17 cellular contexts compared by ENCODE assay signal in the genomic region with DNA sequence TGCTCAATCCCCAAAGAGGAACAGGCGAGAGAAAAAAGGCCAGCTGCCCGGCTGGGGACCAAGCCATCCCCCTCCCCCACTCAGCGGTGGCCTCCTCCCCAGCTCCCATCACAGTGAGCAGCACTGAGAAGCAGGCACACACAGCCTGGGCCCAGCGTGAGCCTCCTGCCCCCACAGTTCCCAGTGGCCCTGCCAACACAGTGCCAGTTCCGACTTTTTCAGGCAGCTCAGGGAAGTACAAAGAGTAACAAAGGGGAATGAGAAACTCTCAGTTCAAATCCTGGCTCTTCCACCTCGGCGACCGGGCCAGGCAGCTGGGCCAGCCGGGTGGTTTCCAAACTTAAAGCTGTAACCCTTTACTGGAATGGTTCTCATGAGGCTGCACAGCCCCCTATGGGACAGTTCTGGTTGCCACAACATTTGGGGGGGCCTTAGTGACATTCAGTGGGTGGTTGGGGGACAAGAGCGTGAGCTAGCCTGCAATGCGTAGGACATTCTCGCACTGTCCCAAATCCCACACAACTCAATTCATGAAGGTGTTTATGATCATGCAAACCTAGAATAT. TPM values are rescaled to one million over a fixed set of nuclear protein-coding genes. Genes with fewer than 3 reads are reported as not detected.
DNase-seq lines count a peak whose midpoint lies in the region; ATAC-seq and TF ChIP-seq lines count a peak whose summit lies in the region.
"Had no signal": no experiment of that assay in that cellular context is flagged by ENCODE, and none has a peak within 500 bp of the region (broad histone marks: within the 10 kb centered on the region; RNA-seq: fewer than 3 reads in every experiment).

No MANE protein-coding gene starts in this region.

- H3K27me3 ChIP-seq in cardiac muscle cell = no peaks in the 10 kb centered on the region
- H3K27me3 ChIP-seq in left ventricle myocardium inferior (ENCODE audit: low read depth) = no peaks in the 10 kb centered on the region
- H3K27me3 ChIP-seq in thoracic aorta (replicated peaks; ENCODE audit: insufficient read depth) = no peaks in the 10 kb centered on the region
- H3K27me3 ChIP-seq: thyroid gland had no signal

- no peak overlapping the region for H3K4me3 Mint-ChIP-seq in endothelial cell (ENCODE audit: unreplicated experiment)
- H3K4me3 Mint-ChIP-seq in natural killer cell treated with Interleukin-12 subunit alpha and Interleukin-12 subunit beta and Interleukin-15 and Interleukin-18, amount 100 ng/mL, for 72 hours = no peak overlapping the region
- H3K4me3 Mint-ChIP-seq: activated CD4-positive, alpha-beta memory T cell treated with anti-CD3 and anti-CD28 coated beads for 36 hours had no signal

- H3K4me1 Mint-ChIP-seq in endothelial cell (ENCODE audit: unreplicated experiment) = peaks cover 57% of the 10 kb centered on the region
- peaks cover 6 to 8% of the 10 kb centered on the region in 2 donors for H3K4me1 Mint-ChIP-seq in natural killer cell treated with Interleukin-12 subunit alpha and Interleukin-12 subunit beta and Interleukin-15 and Interleukin-18, amount 100 ng/mL, for 72 hours (ENCODE audit: low read depth in 2 of 2)

- TF ChIP-seq CTCF in cardiac muscle cell (IDR thresholded peaks at IDR 0.05; ENCODE audit: low read depth, low read length) (no peak), left ventricle myocardium inferior (IDR thresholded peaks at IDR 0.05; ENCODE audit: borderline replicate concordance) (no peak), endothelial cell (IDR thresholded peaks at IDR 0.05; ENCODE audit: unreplicated experiment) (no peak), thoracic aorta (IDR thresholded peaks at IDR 0.05) (no peak)

- ATAC-seq in thoracic aorta (ENCODE audit: insufficient number of reproducible peaks, low FRiP score, low read depth) (no peak), GM18520 (IDR thresholded peaks at IDR 0.05; ENCODE audit: unreplicated experiment) (no peak)
- no peak for ATAC-seq in natural killer cell treated with Interleukin-12 subunit alpha and Interleukin-12 subunit beta and Interleukin-15 and Interleukin-18, amount 100 ng/mL, for 72 hours
- ATAC-seq: esophagus mucosa, sciatic nerve had no signal

- peaks cover 18% of the 10 kb centered on the region for H3K36me3 Mint-ChIP-seq in endothelial cell (ENCODE audit: low read depth, unreplicated experiment)
- no peaks in the 10 kb centered on the region for H3K36me3 Mint-ChIP-seq in natural killer cell treated with Interleukin-12 subunit alpha and Interleukin-12 subunit beta and Interleukin-15 and Interleukin-18, amount 100 ng/mL, for 72 hours

- peaks cover 83% of the 10 kb centered on the region for H3K4me1 ChIP-seq in cardiac muscle cell (ENCODE audit: low read depth)
- peaks cover 74% of the 10 kb centered on the region for H3K4me1 ChIP-seq in left ventricle myocardium inferior
- peaks cover 32 to 65% of the 10 kb centered on the region in 2 donors for H3K4me1 ChIP-seq in thoracic aorta (ENCODE audit: control insufficient read depth in 1 of 2, low read depth in 2 of 2)

- no peaks in the 10 kb centered on the region for H3K9me3 Mint-ChIP-seq in endothelial cell (ENCODE audit: unreplicated experiment)
- H3K9me3 Mint-ChIP-seq in natural killer cell treated with Interleukin-12 subunit alpha and Interleukin-12 subunit beta and Interleukin-15 and Interleukin-18, amount 100 ng/mL, for 72 hours = no peaks in the 10 kb centered on the region
- H3K9me3 Mint-ChIP-seq: activated CD4-positive, alpha-beta memory T cell treated with anti-CD3 and anti-CD28 coated beads for 36 hours had no signal

- DNase-seq in cardiac muscle cell (ENCODE audit: low read depth in 1 of 2, low spot score in 1 of 2) = no peak
- no peak for DNase-seq in left ventricle myocardium inferior
- no peak for DNase-seq in endothelial cell (ENCODE audit: low spot score)
- peak; percentile 43 for DNase-seq in myocyte (ENCODE audit: low read depth)
- no peak for DNase-seq in thoracic aorta (ENCODE audit: low spot score)
- no peak for DNase-seq in RKO (ENCODE audit: low spot score)
- DNase-seq in natural killer cell treated with Interleukin-12 subunit alpha and Interleukin-12 subunit beta and Interleukin-15 and Interleukin-18, amount 100 ng/mL, for 72 hours (ENCODE audit: low spot score) = no peak
- DNase-seq: activated CD4-positive, alpha-beta memory T cell treated with anti-CD3 and anti-CD28 coated beads for 36 hours; activated gamma-delta T cell treated with Interleukin-2 at 50 U/mL for 16 hours; KBM-7; NCI-H1417 treated with DMSO at 0.1 percent for 48 hours; NCI-H510A; T1000; thyroid gland had no signal

- H3K4me3 ChIP-seq in cardiac muscle cell (no peak overlapping the region), left ventricle myocardium inferior (no peak overlapping the region), thoracic aorta (peak overlapping the region; percentile 9)
- H3K4me3 ChIP-seq: thyroid gland had no signal

- H3K36me3 ChIP-seq in cardiac muscle cell = no peaks in the 10 kb centered on the region
- no peaks in the 10 kb centered on the region for H3K36me3 ChIP-seq in left ventricle myocardium inferior
- peaks cover 3% of the 10 kb centered on the region for H3K36me3 ChIP-seq in thoracic aorta
- H3K36me3 ChIP-seq: thyroid gland had no signal

- peak overlapping the region; percentile 89 for H3K27ac Mint-ChIP-seq in endothelial cell (ENCODE audit: unreplicated experiment)
- H3K27ac Mint-ChIP-seq in natural killer cell treated with Interleukin-12 subunit alpha and Interleukin-12 subunit beta and Interleukin-15 and Interleukin-18, amount 100 ng/mL, for 72 hours = peak overlapping the region in 1 of 2 donors; percentile 38
- H3K27ac Mint-ChIP-seq: activated CD4-positive, alpha-beta memory T cell treated with anti-CD3 and anti-CD28 coated beads for 36 hours had no signal

- H3K9me3 ChIP-seq in cardiac muscle cell (ENCODE audit: low read depth) (no peaks in the 10 kb centered on the region), left ventricle myocardium inferior (replicated peaks) (no peaks in the 10 kb centered on the region), thoracic aorta (no peaks in the 10 kb centered on the region)
- H3K9me3 ChIP-seq: thyroid gland had no signal

- H3K27me3 Mint-ChIP-seq in endothelial cell (ENCODE audit: unreplicated experiment) = peaks cover 19% of the 10 kb centered on the region
- no peaks in the 10 kb centered on the region for H3K27me3 Mint-ChIP-seq in natural killer cell treated with Interleukin-12 subunit alpha and Interleukin-12 subunit beta and Interleukin-15 and Interleukin-18, amount 100 ng/mL, for 72 hours
- H3K27me3 Mint-ChIP-seq: activated CD4-positive, alpha-beta memory T cell treated with anti-CD3 and anti-CD28 coated beads for 36 hours had no signal

- intact Hi-C loops in left ventricle myocardium inferior (cut with micrococcal nuclease) = no loop called here

- H3K27ac ChIP-seq in cardiac muscle cell = peak overlapping the region; percentile 4
- H3K27ac ChIP-seq in left ventricle myocardium inferior (replicated peaks) = no peak overlapping the region
- no peak overlapping the region for H3K27ac ChIP-seq in thoracic aorta

RNA-seq across cellular contexts. Expression of a gene that starts 18.4 kb away (rescaled TPM):
- 61.5 and 95.3 TPM in 2 replicates for total RNA-seq in cardiac muscle cell
- 26.1 and 29.8 TPM in 2 replicates for polyA plus RNA-seq in cardiac muscle cell
- total RNA-seq in left ventricle myocardium inferior = 33.2 TPM
- 135 TPM for total RNA-seq in endothelial cell (ENCODE audit: unreplicated experiment)
- total RNA-seq in myocyte = 50.2 and 53.5 TPM in 2 replicates
- 152 TPM for polyA plus RNA-seq in myocyte (2012)
- 10 to 100 TPM; 38.9 to 69.8 TPM for total RNA-seq in thoracic aorta
- total RNA-seq in natural killer cell treated with Interleukin-12 subunit alpha and Interleukin-12 subunit beta and Interleukin-15 and Interleukin-18, amount 100 ng/mL, for 72 hours = 100 to 1,000 TPM in 1 of 2 donors, 10 to 100 TPM in 1; 63.5 to 116 TPM
